Comparison of ENCODE assay signal across 1 cellular context in genomic region chr14:21104448-21105060, GRCh38.
TF ChIP-seq lines count a peak whose summit lies in the region.

No MANE protein-coding gene starts in this region.

TF ChIP-seq in HEK293, 187 proteins besides CTCF, POLR2A, EP300 and RAD21 (continued from another document):
- TF ChIP-seq, protein P1, sequence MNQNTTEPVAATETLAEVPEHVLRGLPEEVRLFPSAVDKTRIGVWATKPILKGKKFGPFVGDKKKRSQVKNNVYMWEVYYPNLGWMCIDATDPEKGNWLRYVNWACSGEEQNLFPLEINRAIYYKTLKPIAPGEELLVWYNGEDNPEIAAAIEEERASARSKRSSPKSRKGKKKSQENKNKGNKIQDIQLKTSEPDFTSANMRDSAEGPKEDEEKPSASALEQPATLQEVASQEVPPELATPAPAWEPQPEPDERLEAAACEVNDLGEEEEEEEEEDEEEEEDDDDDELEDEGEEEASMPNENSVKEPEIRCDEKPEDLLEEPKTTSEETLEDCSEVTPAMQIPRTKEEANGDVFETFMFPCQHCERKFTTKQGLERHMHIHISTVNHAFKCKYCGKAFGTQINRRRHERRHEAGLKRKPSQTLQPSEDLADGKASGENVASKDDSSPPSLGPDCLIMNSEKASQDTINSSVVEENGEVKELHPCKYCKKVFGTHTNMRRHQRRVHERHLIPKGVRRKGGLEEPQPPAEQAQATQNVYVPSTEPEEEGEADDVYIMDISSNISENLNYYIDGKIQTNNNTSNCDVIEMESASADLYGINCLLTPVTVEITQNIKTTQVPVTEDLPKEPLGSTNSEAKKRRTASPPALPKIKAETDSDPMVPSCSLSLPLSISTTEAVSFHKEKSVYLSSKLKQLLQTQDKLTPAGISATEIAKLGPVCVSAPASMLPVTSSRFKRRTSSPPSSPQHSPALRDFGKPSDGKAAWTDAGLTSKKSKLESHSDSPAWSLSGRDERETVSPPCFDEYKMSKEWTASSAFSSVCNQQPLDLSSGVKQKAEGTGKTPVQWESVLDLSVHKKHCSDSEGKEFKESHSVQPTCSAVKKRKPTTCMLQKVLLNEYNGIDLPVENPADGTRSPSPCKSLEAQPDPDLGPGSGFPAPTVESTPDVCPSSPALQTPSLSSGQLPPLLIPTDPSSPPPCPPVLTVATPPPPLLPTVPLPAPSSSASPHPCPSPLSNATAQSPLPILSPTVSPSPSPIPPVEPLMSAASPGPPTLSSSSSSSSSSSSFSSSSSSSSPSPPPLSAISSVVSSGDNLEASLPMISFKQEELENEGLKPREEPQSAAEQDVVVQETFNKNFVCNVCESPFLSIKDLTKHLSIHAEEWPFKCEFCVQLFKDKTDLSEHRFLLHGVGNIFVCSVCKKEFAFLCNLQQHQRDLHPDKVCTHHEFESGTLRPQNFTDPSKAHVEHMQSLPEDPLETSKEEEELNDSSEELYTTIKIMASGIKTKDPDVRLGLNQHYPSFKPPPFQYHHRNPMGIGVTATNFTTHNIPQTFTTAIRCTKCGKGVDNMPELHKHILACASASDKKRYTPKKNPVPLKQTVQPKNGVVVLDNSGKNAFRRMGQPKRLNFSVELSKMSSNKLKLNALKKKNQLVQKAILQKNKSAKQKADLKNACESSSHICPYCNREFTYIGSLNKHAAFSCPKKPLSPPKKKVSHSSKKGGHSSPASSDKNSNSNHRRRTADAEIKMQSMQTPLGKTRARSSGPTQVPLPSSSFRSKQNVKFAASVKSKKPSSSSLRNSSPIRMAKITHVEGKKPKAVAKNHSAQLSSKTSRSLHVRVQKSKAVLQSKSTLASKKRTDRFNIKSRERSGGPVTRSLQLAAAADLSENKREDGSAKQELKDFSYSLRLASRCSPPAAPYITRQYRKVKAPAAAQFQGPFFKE (tag by site-specific recombination; IDR thresholded peaks at IDR 0.05; ENCODE audit: borderline replicate concordance) = no peak
- TF ChIP-seq ZNF510 (tag by site-specific recombination; IDR thresholded peaks at IDR 0.05; ENCODE audit: insufficient replicate concordance) (no peak), ZNF10 (tag by site-specific recombination; IDR thresholded peaks at IDR 0.05) (0 out of 2 replicates have a peak, but pooled peaks have one; percentile 16), ZNF366 (tag by site-specific recombination; conservative IDR thresholded peaks at IDR 0.05) (no peak), ZNF274 (IDR thresholded peaks at IDR 0.05; ENCODE audit: low read length) (no peak), ZNF274 (tag by site-specific recombination; IDR thresholded peaks at IDR 0.05; ENCODE audit: borderline replicate concordance) (no peak), SP7 (tag by site-specific recombination; IDR thresholded peaks at IDR 0.05) (no peak), ZNF324 (tag by site-specific recombination; IDR thresholded peaks at IDR 0.05) (no peak), SP2 (tag by site-specific recombination; IDR thresholded peaks at IDR 0.05) (no peak), ZNF777 (tag by site-specific recombination; IDR thresholded peaks at IDR 0.05; ENCODE audit: borderline replicate concordance) (no peak)
- TF ChIP-seq, protein P2, sequence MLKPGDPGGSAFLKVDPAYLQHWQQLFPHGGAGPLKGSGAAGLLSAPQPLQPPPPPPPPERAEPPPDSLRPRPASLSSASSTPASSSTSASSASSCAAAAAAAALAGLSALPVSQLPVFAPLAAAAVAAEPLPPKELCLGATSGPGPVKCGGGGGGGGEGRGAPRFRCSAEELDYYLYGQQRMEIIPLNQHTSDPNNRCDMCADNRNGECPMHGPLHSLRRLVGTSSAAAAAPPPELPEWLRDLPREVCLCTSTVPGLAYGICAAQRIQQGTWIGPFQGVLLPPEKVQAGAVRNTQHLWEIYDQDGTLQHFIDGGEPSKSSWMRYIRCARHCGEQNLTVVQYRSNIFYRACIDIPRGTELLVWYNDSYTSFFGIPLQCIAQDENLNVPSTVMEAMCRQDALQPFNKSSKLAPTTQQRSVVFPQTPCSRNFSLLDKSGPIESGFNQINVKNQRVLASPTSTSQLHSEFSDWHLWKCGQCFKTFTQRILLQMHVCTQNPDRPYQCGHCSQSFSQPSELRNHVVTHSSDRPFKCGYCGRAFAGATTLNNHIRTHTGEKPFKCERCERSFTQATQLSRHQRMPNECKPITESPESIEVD (tag by site-specific recombination; IDR thresholded peaks at IDR 0.05) = no peak
